In the genomic region with DNA sequence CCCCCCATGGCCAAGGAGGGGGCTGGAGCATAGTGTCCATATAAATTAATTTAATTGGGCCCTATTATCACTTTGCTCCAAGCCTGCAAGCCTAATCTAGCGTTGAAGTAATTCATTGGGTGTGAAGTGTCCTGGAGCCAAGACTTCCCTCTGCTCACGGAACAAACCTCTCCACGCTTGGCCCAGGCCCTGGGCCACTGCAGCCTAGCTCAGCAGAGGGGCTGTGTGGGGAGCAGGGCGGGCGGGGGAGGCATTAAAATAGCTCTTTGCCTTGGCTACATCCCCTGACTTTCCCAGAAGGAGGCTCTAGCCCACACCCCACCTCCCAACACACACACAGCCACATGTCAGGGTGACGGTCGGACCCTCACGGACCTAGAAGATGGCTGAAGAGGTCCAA, we compare ENCODE assay signal across 23 cellular contexts.
"Had no signal": no experiment of that assay in that cellular context is flagged by ENCODE, and none has a peak within 500 bp of the region (broad histone marks: within the 10 kb centered on the region; RNA-seq: fewer than 3 reads in every experiment).

No MANE protein-coding gene starts in this region.

- H3K36me3 ChIP-seq: esophagus muscularis mucosa, gastroesophageal sphincter, lower lobe of right lung, neural progenitor cell, sigmoid colon, thoracic aorta had no signal

- H3K9me3 ChIP-seq: esophagus muscularis mucosa, gastroesophageal sphincter, lower lobe of right lung, psoas muscle, sigmoid colon, thoracic aorta had no signal

- H3K9me3 Mint-ChIP-seq: central memory CD8-positive, alpha-beta T cell; memory B cell; natural killer cell treated with Interleukin-12 subunit alpha and Interleukin-12 subunit beta and Interleukin-15 and Interleukin-18, amount 100 ng/mL, for 72 hours; neural progenitor cell; stimulated activated naive B cell treated with anti-CD40 and anti-IgM and Interleukin-4, amounts not matched to agents 10 μg/mL and 1 μg/mL and 100 μg/mL, for 72 hours; stimulated activated naive CD8-positive, alpha-beta T cell treated with anti-CD3 and anti-CD28 coated beads, Interleukin-15, amount 100 ng/mL, for 72 hours had no signal

- H3K4me3 Mint-ChIP-seq: central memory CD8-positive, alpha-beta T cell; memory B cell; natural killer cell treated with Interleukin-12 subunit alpha and Interleukin-12 subunit beta and Interleukin-15 and Interleukin-18, amount 100 ng/mL, for 72 hours; neural progenitor cell; stimulated activated naive B cell treated with anti-CD40 and anti-IgM and Interleukin-4, amounts not matched to agents 10 μg/mL and 1 μg/mL and 100 μg/mL, for 72 hours; stimulated activated naive CD8-positive, alpha-beta T cell treated with anti-CD3 and anti-CD28 coated beads, Interleukin-15, amount 100 ng/mL, for 72 hours had no signal

- H3K36me3 Mint-ChIP-seq: memory B cell; natural killer cell treated with Interleukin-12 subunit alpha and Interleukin-12 subunit beta and Interleukin-15 and Interleukin-18, amount 100 ng/mL, for 72 hours; neural progenitor cell; stimulated activated naive B cell treated with anti-CD40 and anti-IgM and Interleukin-4, amounts not matched to agents 10 μg/mL and 1 μg/mL and 100 μg/mL, for 72 hours had no signal

- H2AFZ ChIP-seq: hepatocyte, neural progenitor cell had no signal

- H3K79me2 ChIP-seq: hepatocyte had no signal

- ATAC-seq: gastroesophageal sphincter; lower lobe of right lung; natural killer cell treated with Interleukin-12 subunit alpha and Interleukin-12 subunit beta and Interleukin-15 and Interleukin-18, amount 100 ng/mL, for 72 hours; psoas muscle; stimulated activated naive B cell treated with anti-CD40 and anti-IgM and Interleukin-4, amounts not matched to agents 10 μg/mL and 1 μg/mL and 100 μg/mL, for 72 hours; stimulated activated naive CD8-positive, alpha-beta T cell treated with anti-CD3 and anti-CD28 coated beads, Interleukin-15, amount 100 ng/mL, for 72 hours had no signal

- H3K4me2 ChIP-seq: hepatocyte, neural progenitor cell had no signal

- DNase-seq: effector memory CD4-positive, alpha-beta T cell; glutamatergic neuron; lower lobe of right lung; midbrain; nucleus accumbens; psoas muscle; retina; sigmoid colon; stimulated activated CD4-positive, alpha-beta T cell treated with anti-CD3 and anti-CD28 coated beads, Interleukin-2, amount 100 ng/mL, for 24 hours; stimulated activated CD4-positive, alpha-beta T cell treated with anti-CD3 and anti-CD28 coated beads, Interleukin-4, amount 100 ng/mL, for 4 hours; stimulated activated naive B cell treated with anti-CD40 and anti-IgM and Interleukin-4, amounts not matched to agents 10 μg/mL and 1 μg/mL and 100 μg/mL, for 72 hours; stimulated activated naive CD8-positive, alpha-beta T cell treated with anti-CD3 and anti-CD28 coated beads, Interleukin-15, amount 100 ng/mL, for 72 hours; trophoblast cell had no signal

- H3K27me3 ChIP-seq: esophagus muscularis mucosa, gastroesophageal sphincter, hepatocyte, neural progenitor cell had no signal

- H3K4me3 ChIP-seq: esophagus muscularis mucosa, gastroesophageal sphincter, hepatocyte, lower lobe of right lung, neural progenitor cell, psoas muscle, sigmoid colon, skin epidermis, thoracic aorta had no signal

- H3K4me1 Mint-ChIP-seq: central memory CD8-positive, alpha-beta T cell; stimulated activated naive B cell treated with anti-CD40 and anti-IgM and Interleukin-4, amounts not matched to agents 10 μg/mL and 1 μg/mL and 100 μg/mL, for 72 hours; stimulated activated naive CD8-positive, alpha-beta T cell treated with anti-CD3 and anti-CD28 coated beads, Interleukin-15, amount 100 ng/mL, for 72 hours had no signal

- H3K27ac ChIP-seq: epithelial cell of prostate, esophagus muscularis mucosa, gastroesophageal sphincter, hepatocyte, lower lobe of right lung, neural progenitor cell, psoas muscle, sigmoid colon, skin epidermis, thoracic aorta had no signal

- H3K27me3 Mint-ChIP-seq: central memory CD8-positive, alpha-beta T cell had no signal

- H3K27ac Mint-ChIP-seq: memory B cell; natural killer cell treated with Interleukin-12 subunit alpha and Interleukin-12 subunit beta and Interleukin-15 and Interleukin-18, amount 100 ng/mL, for 72 hours; neural progenitor cell; stimulated activated naive B cell treated with anti-CD40 and anti-IgM and Interleukin-4, amounts not matched to agents 10 μg/mL and 1 μg/mL and 100 μg/mL, for 72 hours; stimulated activated naive CD8-positive, alpha-beta T cell treated with anti-CD3 and anti-CD28 coated beads, Interleukin-15, amount 100 ng/mL, for 72 hours had no signal

- H3K4me1 ChIP-seq: psoas muscle, sigmoid colon had no signal
